ENCODE assay signal across 1 cellular context in the genomic region with DNA sequence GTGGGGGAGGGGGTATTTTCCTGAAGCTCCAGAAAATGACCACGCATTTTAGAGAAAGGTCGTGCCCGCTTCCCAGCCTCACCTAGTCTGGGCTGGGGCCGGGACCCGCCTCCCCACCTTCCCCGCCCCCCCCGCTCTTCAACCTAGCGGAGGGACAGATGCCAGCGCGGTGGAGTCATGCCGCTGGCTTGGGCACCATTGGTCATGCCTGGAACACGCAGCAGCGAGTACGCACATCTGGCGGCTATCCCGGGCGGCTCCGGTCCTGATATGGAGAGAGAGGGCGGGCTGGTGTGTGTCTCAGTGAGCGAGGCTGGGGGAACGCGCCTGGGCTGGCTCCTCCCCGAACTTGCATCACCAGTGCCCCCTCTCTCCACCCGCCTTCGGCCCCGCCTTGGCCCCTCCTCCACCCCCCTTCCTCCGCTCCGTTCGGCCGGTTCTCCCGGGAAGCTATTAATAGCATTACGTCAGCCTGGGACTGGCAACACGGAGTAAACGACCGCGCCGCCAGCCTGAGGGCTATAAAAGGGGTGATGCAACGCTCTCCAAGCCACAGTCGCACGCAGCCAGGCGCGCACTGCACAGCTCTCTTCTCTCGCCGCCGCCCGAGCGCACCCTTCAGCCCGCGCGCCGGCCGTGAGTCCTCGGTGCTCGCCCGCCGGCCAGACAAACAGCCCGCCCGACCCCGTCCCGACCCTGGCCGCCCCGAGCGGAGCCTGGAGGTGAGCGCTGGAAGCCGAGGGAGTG.
TF ChIP-seq lines count a peak whose summit lies in the region.

A gene with protein sequence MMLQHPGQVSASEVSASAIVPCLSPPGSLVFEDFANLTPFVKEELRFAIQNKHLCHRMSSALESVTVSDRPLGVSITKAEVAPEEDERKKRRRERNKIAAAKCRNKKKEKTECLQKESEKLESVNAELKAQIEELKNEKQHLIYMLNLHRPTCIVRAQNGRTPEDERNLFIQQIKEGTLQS (plus strand): TSS at position 553 of the 747 bp plus-strand sequence. CDS start 6,261 bp downstream, outside the sequence.

TF ChIP-seq in HepG2, 621 proteins besides CTCF, POLR2A, EP300 and RAD21 (continued from another document):
- TF ChIP-seq MAZ (IDR thresholded peaks at IDR 0.05; ENCODE audit: borderline replicate concordance, low read depth, low read length) (peak; percentile 80), MAZ (CRISPR knock-in tag; IDR thresholded peaks at IDR 0.05; ENCODE audit: low read depth) (peak; percentile 94), KAT7 (CRISPR knock-in tag; IDR thresholded peaks at IDR 0.05; ENCODE audit: borderline replicate concordance) (peak; percentile 36; the same call in 1 of the 2 replicates), ZNF713 (CRISPR knock-in tag; IDR thresholded peaks at IDR 0.05) (0 out of 2 replicates have a peak, but pooled peaks have one; percentile 47), MYNN (CRISPR knock-in tag; IDR thresholded peaks at IDR 0.05; ENCODE audit: low read depth) (no peak), ZNF431 (CRISPR knock-in tag; IDR thresholded peaks at IDR 0.05; ENCODE audit: borderline replicate concordance, low read depth) (0 out of 2 replicates have a peak, but pooled peaks have one; percentile 22), ZNF205 (CRISPR knock-in tag; IDR thresholded peaks at IDR 0.05) (peak; percentile 61; the same call in 1 of the 2 replicates), NKX3-1 (CRISPR knock-in tag; IDR thresholded peaks at IDR 0.05) (peak; percentile 16; the same call in 1 of the 2 replicates), CEBPB (IDR thresholded peaks at IDR 0.05; ENCODE audit: borderline replicate concordance, low read depth, low read length) (peak; percentile 97), BHLHE40 (IDR thresholded peaks at IDR 0.05; ENCODE audit: low read length) (no peak; the same call in 1 of the 2 replicates), ZNF343 (CRISPR knock-in tag; IDR thresholded peaks at IDR 0.05) (no peak; the same call in 1 of the 2 replicates), SIN3A (IDR thresholded peaks at IDR 0.05; ENCODE audit: borderline replicate concordance, low read depth, low read length) (peak; percentile 36; the same call in 1 of the 2 replicates), TBX2 (CRISPR knock-in tag; IDR thresholded peaks at IDR 0.05; ENCODE audit: borderline replicate concordance) (no peak), ELF3 (CRISPR knock-in tag; IDR thresholded peaks at IDR 0.05) (peak; percentile 66; the same call in 1 of the 2 replicates), CHCHD3 (CRISPR knock-in tag; IDR thresholded peaks at IDR 0.05) (0 out of 2 replicates have a peak, but pooled peaks have one; percentile 52), SRSF1 (optimal IDR thresholded peaks at IDR 0.05; ENCODE audit: low read depth, low read length) (no peak), NR2C2 (CRISPR knock-in tag; IDR thresholded peaks at IDR 0.05; ENCODE audit: borderline replicate concordance) (peak; percentile 60; the same call in 1 of the 2 replicates), ZNF30 (CRISPR knock-in tag; IDR thresholded peaks at IDR 0.05) (no peak), FOXJ3 (CRISPR knock-in tag; IDR thresholded peaks at IDR 0.05; ENCODE audit: borderline replicate concordance) (0 out of 2 replicates have a peak, but pooled peaks have one; percentile 39), SALL2 (CRISPR knock-in tag; IDR thresholded peaks at IDR 0.05) (peak; percentile 89), JDP2 (CRISPR knock-in tag; IDR thresholded peaks at IDR 0.05; ENCODE audit: borderline replicate concordance) (no peak), TARDBP (CRISPR knock-in tag; IDR thresholded peaks at IDR 0.05) (peak; percentile 71; the same call in 1 of the 2 replicates), CEBPG (CRISPR knock-in tag; IDR thresholded peaks at IDR 0.05) (peak; percentile 97), ZFX (CRISPR knock-in tag; IDR thresholded peaks at IDR 0.05; ENCODE audit: low read depth) (no peak), ZNF891 (CRISPR knock-in tag; IDR thresholded peaks at IDR 0.05) (peak; percentile 73; the same call in 1 of the 2 replicates), SMAD1 (CRISPR knock-in tag; IDR thresholded peaks at IDR 0.05; ENCODE audit: borderline replicate concordance, low read depth) (0 out of 2 replicates have a peak, but pooled peaks have one; percentile 67), ZBTB8A (CRISPR knock-in tag; IDR thresholded peaks at IDR 0.05; ENCODE audit: borderline replicate concordance, low read depth) (no peak), ZKSCAN8 (CRISPR knock-in tag; IDR thresholded peaks at IDR 0.05; ENCODE audit: borderline replicate concordance) (peak; percentile 41; the same call in 1 of the 2 replicates), ZNF644 (CRISPR knock-in tag; IDR thresholded peaks at IDR 0.05; ENCODE audit: low read depth) (no peak)
- TF ChIP-seq, protein P1, sequence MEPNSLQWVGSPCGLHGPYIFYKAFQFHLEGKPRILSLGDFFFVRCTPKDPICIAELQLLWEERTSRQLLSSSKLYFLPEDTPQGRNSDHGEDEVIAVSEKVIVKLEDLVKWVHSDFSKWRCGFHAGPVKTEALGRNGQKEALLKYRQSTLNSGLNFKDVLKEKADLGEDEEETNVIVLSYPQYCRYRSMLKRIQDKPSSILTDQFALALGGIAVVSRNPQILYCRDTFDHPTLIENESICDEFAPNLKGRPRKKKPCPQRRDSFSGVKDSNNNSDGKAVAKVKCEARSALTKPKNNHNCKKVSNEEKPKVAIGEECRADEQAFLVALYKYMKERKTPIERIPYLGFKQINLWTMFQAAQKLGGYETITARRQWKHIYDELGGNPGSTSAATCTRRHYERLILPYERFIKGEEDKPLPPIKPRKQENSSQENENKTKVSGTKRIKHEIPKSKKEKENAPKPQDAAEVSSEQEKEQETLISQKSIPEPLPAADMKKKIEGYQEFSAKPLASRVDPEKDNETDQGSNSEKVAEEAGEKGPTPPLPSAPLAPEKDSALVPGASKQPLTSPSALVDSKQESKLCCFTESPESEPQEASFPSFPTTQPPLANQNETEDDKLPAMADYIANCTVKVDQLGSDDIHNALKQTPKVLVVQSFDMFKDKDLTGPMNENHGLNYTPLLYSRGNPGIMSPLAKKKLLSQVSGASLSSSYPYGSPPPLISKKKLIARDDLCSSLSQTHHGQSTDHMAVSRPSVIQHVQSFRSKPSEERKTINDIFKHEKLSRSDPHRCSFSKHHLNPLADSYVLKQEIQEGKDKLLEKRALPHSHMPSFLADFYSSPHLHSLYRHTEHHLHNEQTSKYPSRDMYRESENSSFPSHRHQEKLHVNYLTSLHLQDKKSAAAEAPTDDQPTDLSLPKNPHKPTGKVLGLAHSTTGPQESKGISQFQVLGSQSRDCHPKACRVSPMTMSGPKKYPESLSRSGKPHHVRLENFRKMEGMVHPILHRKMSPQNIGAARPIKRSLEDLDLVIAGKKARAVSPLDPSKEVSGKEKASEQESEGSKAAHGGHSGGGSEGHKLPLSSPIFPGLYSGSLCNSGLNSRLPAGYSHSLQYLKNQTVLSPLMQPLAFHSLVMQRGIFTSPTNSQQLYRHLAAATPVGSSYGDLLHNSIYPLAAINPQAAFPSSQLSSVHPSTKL (CRISPR knock-in tag; IDR thresholded peaks at IDR 0.05): peak; percentile 72
- TF ChIP-seq, protein P2, sequence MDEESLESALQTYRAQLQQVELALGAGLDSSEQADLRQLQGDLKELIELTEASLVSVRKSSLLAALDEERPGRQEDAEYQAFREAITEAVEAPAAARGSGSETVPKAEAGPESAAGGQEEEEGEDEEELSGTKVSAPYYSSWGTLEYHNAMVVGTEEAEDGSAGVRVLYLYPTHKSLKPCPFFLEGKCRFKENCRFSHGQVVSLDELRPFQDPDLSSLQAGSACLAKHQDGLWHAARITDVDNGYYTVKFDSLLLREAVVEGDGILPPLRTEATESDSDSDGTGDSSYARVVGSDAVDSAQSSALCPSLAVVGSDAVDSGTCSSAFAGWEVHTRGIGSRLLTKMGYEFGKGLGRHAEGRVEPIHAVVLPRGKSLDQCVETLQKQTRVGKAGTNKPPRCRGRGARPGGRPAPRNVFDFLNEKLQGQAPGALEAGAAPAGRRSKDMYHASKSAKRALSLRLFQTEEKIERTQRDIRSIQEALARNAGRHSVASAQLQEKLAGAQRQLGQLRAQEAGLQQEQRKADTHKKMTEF (CRISPR knock-in tag; IDR thresholded peaks at IDR 0.05): peak; percentile 82
- TF ChIP-seq, protein P3, sequence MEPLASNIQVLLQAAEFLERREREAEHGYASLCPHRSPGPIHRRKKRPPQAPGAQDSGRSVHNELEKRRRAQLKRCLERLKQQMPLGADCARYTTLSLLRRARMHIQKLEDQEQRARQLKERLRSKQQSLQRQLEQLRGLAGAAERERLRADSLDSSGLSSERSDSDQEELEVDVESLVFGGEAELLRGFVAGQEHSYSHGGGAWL (CRISPR knock-in tag; IDR thresholded peaks at IDR 0.05): no peak; the same call in 1 of the 2 replicates
- TF ChIP-seq, protein P4, sequence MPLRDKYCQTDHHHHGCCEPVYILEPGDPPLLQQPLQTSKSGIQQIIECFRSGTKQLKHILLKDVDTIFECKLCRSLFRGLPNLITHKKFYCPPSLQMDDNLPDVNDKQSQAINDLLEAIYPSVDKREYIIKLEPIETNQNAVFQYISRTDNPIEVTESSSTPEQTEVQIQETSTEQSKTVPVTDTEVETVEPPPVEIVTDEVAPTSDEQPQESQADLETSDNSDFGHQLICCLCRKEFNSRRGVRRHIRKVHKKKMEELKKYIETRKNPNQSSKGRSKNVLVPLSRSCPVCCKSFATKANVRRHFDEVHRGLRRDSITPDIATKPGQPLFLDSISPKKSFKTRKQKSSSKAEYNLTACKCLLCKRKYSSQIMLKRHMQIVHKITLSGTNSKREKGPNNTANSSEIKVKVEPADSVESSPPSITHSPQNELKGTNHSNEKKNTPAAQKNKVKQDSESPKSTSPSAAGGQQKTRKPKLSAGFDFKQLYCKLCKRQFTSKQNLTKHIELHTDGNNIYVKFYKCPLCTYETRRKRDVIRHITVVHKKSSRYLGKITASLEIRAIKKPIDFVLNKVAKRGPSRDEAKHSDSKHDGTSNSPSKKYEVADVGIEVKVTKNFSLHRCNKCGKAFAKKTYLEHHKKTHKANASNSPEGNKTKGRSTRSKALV (CRISPR knock-in tag; IDR thresholded peaks at IDR 0.05): peak; percentile 88
- TF ChIP-seq, protein P5, sequence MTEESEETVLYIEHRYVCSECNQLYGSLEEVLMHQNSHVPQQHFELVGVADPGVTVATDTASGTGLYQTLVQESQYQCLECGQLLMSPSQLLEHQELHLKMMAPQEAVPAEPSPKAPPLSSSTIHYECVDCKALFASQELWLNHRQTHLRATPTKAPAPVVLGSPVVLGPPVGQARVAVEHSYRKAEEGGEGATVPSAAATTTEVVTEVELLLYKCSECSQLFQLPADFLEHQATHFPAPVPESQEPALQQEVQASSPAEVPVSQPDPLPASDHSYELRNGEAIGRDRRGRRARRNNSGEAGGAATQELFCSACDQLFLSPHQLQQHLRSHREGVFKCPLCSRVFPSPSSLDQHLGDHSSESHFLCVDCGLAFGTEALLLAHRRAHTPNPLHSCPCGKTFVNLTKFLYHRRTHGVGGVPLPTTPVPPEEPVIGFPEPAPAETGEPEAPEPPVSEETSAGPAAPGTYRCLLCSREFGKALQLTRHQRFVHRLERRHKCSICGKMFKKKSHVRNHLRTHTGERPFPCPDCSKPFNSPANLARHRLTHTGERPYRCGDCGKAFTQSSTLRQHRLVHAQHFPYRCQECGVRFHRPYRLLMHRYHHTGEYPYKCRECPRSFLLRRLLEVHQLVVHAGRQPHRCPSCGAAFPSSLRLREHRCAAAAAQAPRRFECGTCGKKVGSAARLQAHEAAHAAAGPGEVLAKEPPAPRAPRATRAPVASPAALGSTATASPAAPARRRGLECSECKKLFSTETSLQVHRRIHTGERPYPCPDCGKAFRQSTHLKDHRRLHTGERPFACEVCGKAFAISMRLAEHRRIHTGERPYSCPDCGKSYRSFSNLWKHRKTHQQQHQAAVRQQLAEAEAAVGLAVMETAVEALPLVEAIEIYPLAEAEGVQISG (CRISPR knock-in tag; IDR thresholded peaks at IDR 0.05): peak; percentile 64; the same call in 1 of the 2 replicates
- TF ChIP-seq, protein P6, sequence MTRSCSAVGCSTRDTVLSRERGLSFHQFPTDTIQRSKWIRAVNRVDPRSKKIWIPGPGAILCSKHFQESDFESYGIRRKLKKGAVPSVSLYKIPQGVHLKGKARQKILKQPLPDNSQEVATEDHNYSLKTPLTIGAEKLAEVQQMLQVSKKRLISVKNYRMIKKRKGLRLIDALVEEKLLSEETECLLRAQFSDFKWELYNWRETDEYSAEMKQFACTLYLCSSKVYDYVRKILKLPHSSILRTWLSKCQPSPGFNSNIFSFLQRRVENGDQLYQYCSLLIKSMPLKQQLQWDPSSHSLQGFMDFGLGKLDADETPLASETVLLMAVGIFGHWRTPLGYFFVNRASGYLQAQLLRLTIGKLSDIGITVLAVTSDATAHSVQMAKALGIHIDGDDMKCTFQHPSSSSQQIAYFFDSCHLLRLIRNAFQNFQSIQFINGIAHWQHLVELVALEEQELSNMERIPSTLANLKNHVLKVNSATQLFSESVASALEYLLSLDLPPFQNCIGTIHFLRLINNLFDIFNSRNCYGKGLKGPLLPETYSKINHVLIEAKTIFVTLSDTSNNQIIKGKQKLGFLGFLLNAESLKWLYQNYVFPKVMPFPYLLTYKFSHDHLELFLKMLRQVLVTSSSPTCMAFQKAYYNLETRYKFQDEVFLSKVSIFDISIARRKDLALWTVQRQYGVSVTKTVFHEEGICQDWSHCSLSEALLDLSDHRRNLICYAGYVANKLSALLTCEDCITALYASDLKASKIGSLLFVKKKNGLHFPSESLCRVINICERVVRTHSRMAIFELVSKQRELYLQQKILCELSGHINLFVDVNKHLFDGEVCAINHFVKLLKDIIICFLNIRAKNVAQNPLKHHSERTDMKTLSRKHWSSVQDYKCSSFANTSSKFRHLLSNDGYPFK (CRISPR knock-in tag; IDR thresholded peaks at IDR 0.05; ENCODE audit: borderline replicate concordance): no peak
- TF ChIP-seq, protein P7, sequence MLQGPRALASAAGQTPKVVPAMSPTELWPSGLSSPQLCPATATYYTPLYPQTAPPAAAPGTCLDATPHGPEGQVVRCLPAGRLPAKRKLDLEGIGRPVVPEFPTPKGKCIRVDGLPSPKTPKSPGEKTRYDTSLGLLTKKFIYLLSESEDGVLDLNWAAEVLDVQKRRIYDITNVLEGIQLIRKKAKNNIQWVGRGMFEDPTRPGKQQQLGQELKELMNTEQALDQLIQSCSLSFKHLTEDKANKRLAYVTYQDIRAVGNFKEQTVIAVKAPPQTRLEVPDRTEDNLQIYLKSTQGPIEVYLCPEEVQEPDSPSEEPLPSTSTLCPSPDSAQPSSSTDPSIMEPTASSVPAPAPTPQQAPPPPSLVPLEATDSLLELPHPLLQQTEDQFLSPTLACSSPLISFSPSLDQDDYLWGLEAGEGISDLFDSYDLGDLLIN (CRISPR knock-in tag; IDR thresholded peaks at IDR 0.05; ENCODE audit: borderline replicate concordance): peak; percentile 48; the same call in 1 of the 2 replicates
